In genomic region chr9:98101868-98102273, GRCh38 we compare ENCODE assay signal across 1 cellular context.
TF ChIP-seq lines count a peak whose summit lies in the region.

No MANE protein-coding gene starts in this region.

TF ChIP-seq in SK-N-SH treated with all-trans-retinoic acid at 6 μM for 48 hours, 23 proteins besides CTCF, POLR2A, EP300 and RAD21 (continued from another document):
- TF ChIP-seq POU6F1 (CRISPR knock-in tag; IDR thresholded peaks at IDR 0.05; ENCODE audit: borderline replicate concordance, low read depth) (no peak), RARB (CRISPR knock-in tag; IDR thresholded peaks at IDR 0.05) (no peak), TOX (CRISPR knock-in tag; IDR thresholded peaks at IDR 0.05; ENCODE audit: borderline replicate concordance) (no peak)
